ENCODE assay signal across 1 cellular context in genomic region chr2:237698338-237698694, GRCh38.
TF ChIP-seq lines count a peak whose summit lies in the region.

No MANE protein-coding gene starts in this region.

TF ChIP-seq in HepG2, 621 proteins besides CTCF, POLR2A, EP300 and RAD21 (continued from another document):
- no peak for TF ChIP-seq ZNF451 (CRISPR knock-in tag; IDR thresholded peaks at IDR 0.05)
